In genomic region chr20:36461600-36462439, GRCh38 we compare ENCODE assay signal across 1 cellular context.
A peak's percentile ranks its signal among the peaks of the same experiment; 100 is the strongest.
TF ChIP-seq lines count a peak whose summit lies in the region.

No MANE protein-coding gene starts in this region.

TF ChIP-seq in K562, 482 proteins besides CTCF, POLR2A, EP300 and RAD21 (continued from another document and continues in another):
- TF ChIP-seq THAP7 (CRISPR knock-in tag; IDR thresholded peaks at IDR 0.05) (no peak), NR3C1 (CRISPR knock-in tag; IDR thresholded peaks at IDR 0.05) (no peak), CBFB (CRISPR knock-in tag; IDR thresholded peaks at IDR 0.05) (no peak), NR2C2 (CRISPR knock-in tag; IDR thresholded peaks at IDR 0.05) (no peak), NR2C2 (tag; IDR thresholded peaks at IDR 0.05) (peak; percentile 54; the same call in 1 of the 2 replicates), COPS2 (conservative IDR thresholded peaks at IDR 0.05) (no peak), KDM1A (IDR thresholded peaks at IDR 0.05) (no peak), RBBP5 (IDR thresholded peaks at IDR 0.05; ENCODE audit: borderline replicate concordance, insufficient read depth, low read length, poor library complexity, severe bottlenecking) (no peak), CSDE1 (IDR thresholded peaks at IDR 0.05) (no peak), ZNF197 (CRISPR knock-in tag; IDR thresholded peaks at IDR 0.05; ENCODE audit: low read depth) (no peak), ZBTB7A (IDR thresholded peaks at IDR 0.05; ENCODE audit: borderline replicate concordance, control insufficient read depth, low read depth, low read length) (peak; percentile 65; the same call in 1 of the 2 replicates), ZEB2 (IDR thresholded peaks at IDR 0.05) (no peak), TCF15 (CRISPR knock-in tag; IDR thresholded peaks at IDR 0.05) (no peak), STAG1 (CRISPR knock-in tag; IDR thresholded peaks at IDR 0.05; ENCODE audit: borderline replicate concordance) (no peak), POLR2AphosphoS5 (IDR thresholded peaks at IDR 0.05; ENCODE audit: control insufficient read depth, insufficient read depth, low read depth, low read length) (no peak), ZNF318 (IDR thresholded peaks at IDR 0.05; ENCODE audit: borderline replicate concordance in 1 of 2, low read depth in 1 of 2) (no peak), ETV5 (CRISPR knock-in tag; IDR thresholded peaks at IDR 0.05; ENCODE audit: low read depth) (no peak), ZNF639 (CRISPR knock-in tag; conservative IDR thresholded peaks at IDR 0.05 in 1 of 2, IDR thresholded peaks at IDR 0.05 in 1 of 2) (peak in 1 of 2 experiments; percentile 62; a peak in 1 of 4 replicates), KLF10 (CRISPR knock-in tag; IDR thresholded peaks at IDR 0.05) (no peak), ZKSCAN1 (IDR thresholded peaks at IDR 0.05; ENCODE audit: low read depth, low read length) (no peak), MAZ (CRISPR knock-in tag; conservative IDR thresholded peaks at IDR 0.05 in 1 of 2, IDR thresholded peaks at IDR 0.05 in 1 of 2) (0 out of 4 replicates have a peak, but pooled peaks of 1 of the 2 experiments have one; percentile 29), NFIC (IDR thresholded peaks at IDR 0.05) (no peak), ZBTB40 (IDR thresholded peaks at IDR 0.05) (peak; percentile 61), ZBTB40 (CRISPR knock-in tag; IDR thresholded peaks at IDR 0.05) (no peak), SIRT6 (IDR thresholded peaks at IDR 0.05; ENCODE audit: low read depth, low read length) (no peak), FUS (optimal IDR thresholded peaks at IDR 0.05; ENCODE audit: low read depth, low read length) (no peak), RFX7 (CRISPR knock-in tag; IDR thresholded peaks at IDR 0.05) (no peak), MED1 (CRISPR knock-in tag; IDR thresholded peaks at IDR 0.05; ENCODE audit: borderline replicate concordance) (no peak), ZNF436 (CRISPR knock-in tag; IDR thresholded peaks at IDR 0.05) (no peak), ZNF239 (CRISPR knock-in tag; IDR thresholded peaks at IDR 0.05) (no peak), HLTF (IDR thresholded peaks at IDR 0.05) (0 out of 2 replicates have a peak, but pooled peaks have one; percentile 19), FOSL1 (tag; conservative IDR thresholded peaks at IDR 0.05) (0 out of 2 replicates have a peak, but pooled peaks have one; percentile 5), YBX1 (IDR thresholded peaks at IDR 0.05) (no peak), MAFK (IDR thresholded peaks at IDR 0.05; ENCODE audit: low read length) (no peak), ZNF263 (CRISPR knock-in tag; IDR thresholded peaks at IDR 0.05; ENCODE audit: borderline replicate concordance) (peak; percentile 86; the same call in 1 of the 2 replicates), HINFP (tag; conservative IDR thresholded peaks at IDR 0.05; ENCODE audit: low read depth) (no peak), ZNF766 (CRISPR knock-in tag; conservative IDR thresholded peaks at IDR 0.05) (no peak), GABPA (tag; conservative IDR thresholded peaks at IDR 0.05; ENCODE audit: low read depth) (peak; percentile 93), HES1 (IDR thresholded peaks at IDR 0.05; ENCODE audit: low read depth) (no peak), HMGN3 (IDR thresholded peaks at IDR 0.05; ENCODE audit: borderline replicate concordance, extremely low read depth, insufficient read length, low read depth, low read length) (peak; percentile 7)
